Comparison of ENCODE assay signal across 23 cellular contexts in genomic region chr6:74834967-74835366, GRCh38.
"Had no signal": no experiment of that assay in that cellular context is flagged by ENCODE, and none has a peak within 500 bp of the region (broad histone marks: within the 10 kb centered on the region; RNA-seq: fewer than 3 reads in every experiment).

No MANE protein-coding gene starts in this region.

- H3K36me3 Mint-ChIP-seq: mesothelial cell of epicardium, natural killer cell had no signal

- FAIRE-seq: kidney, small intestine had no signal

- ATAC-seq: foreskin keratinocyte; left cardiac atrium; lower lobe of right lung; natural killer cell; stimulated activated naive CD8-positive, alpha-beta T cell treated with anti-CD3 and anti-CD28 coated beads, Interleukin-15, Interleukin-2, amounts not matched to agents 100 U/mL and 50 U/mL, for 24 hours; upper lobe of right lung had no signal

- H3K27ac ChIP-seq: epithelial cell of prostate, esophagus muscularis mucosa, foreskin keratinocyte, hepatocyte, left ventricle myocardium inferior, lower lobe of right lung, right atrium auricular region, testis, tibial nerve, upper lobe of right lung, vagina had no signal

- H3K4me1 Mint-ChIP-seq: memory B cell, mesothelial cell of epicardium, natural killer cell, neural crest cell had no signal

- H3K4me3 ChIP-seq: esophagus muscularis mucosa, hepatocyte, left ventricle myocardium inferior, lower lobe of right lung, right atrium auricular region, testis, tibial nerve, upper lobe of right lung, vagina had no signal

- H3K27me3 ChIP-seq: esophagus muscularis mucosa, foreskin keratinocyte, hepatocyte, right atrium auricular region, testis, tibial nerve, upper lobe of right lung, vagina had no signal

- H3K27ac Mint-ChIP-seq: memory B cell, mesothelial cell of epicardium, natural killer cell had no signal

- H3K27me3 Mint-ChIP-seq: memory B cell had no signal

- H3K9me3 ChIP-seq: lower lobe of right lung, right atrium auricular region, testis, tibial nerve, upper lobe of right lung, vagina had no signal

- H3K4me1 ChIP-seq: esophagus muscularis mucosa, foreskin keratinocyte, left ventricle myocardium inferior, lower lobe of right lung, right atrium auricular region, testis, tibial nerve, upper lobe of right lung, vagina had no signal

- H3K4me3 Mint-ChIP-seq: memory B cell, mesothelial cell of epicardium, natural killer cell, neural crest cell had no signal

- H3K36me3 ChIP-seq: esophagus muscularis mucosa, left ventricle myocardium inferior, lower lobe of right lung, right atrium auricular region, tibial nerve, upper lobe of right lung, vagina had no signal

- DNase-seq: effector memory CD4-positive, alpha-beta T cell; foreskin keratinocyte; head of caudate nucleus; kidney; left cardiac atrium; left ventricle myocardium inferior; lower lobe of right lung; natural killer cell; posterior cingulate gyrus; small intestine; stimulated activated CD4-positive, alpha-beta T cell treated with anti-CD3 and anti-CD28 coated beads, Interleukin-12 subunit alpha, Interleukin-12 subunit beta, amount 100 ng/mL, for 4 hours; stimulated activated naive CD8-positive, alpha-beta T cell treated with anti-CD3 and anti-CD28 coated beads, Interleukin-15, Interleukin-2, amounts not matched to agents 100 U/mL and 50 U/mL, for 24 hours; testis; upper lobe of right lung had no signal
